9 cellular contexts compared by ENCODE assay signal in the genomic region with DNA sequence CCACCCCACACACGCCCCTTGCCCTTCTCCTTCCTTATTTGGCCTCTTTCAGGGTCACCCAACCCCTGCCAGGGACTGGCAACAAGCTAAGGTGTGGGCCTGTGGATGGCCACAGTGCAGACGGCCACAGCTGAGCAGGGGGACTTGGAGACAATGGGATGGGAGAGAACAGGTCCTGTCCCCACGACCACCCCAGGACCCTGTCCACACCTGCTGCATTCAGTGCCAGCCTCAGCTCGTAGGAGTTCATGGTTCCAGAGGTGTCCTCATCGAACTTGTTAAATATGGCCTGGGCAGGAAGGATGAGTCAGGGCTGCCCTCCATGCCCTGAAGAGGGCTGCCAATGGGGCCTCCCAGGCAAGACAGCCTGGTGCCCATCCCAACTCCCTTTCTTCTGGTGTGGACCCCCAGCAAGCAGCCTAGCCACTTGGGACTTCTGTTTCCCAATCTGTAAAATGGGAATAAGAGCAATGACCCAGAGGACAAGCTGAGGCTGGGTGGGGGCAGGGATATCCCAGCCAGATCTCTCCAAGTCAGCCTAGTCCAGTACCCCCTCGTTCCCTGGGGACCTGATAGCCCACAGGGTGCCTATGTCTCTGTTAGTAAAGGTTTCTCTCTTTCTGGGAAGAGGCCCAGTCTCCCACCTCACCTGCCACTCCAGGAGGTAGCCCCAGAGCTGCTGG. TPM values are rescaled to one million over a fixed set of nuclear protein-coding genes. Genes with fewer than 3 reads are reported as not detected.
A peak's percentile ranks its signal among the peaks of the same experiment; 100 is the strongest.
DNase-seq lines count a peak whose midpoint lies in the region; ATAC-seq, FAIRE-seq and TF ChIP-seq lines count a peak whose summit lies in the region.
"Had no signal": no experiment of that assay in that cellular context is flagged by ENCODE, and none has a peak within 500 bp of the region (broad histone marks: within the 10 kb centered on the region; RNA-seq: fewer than 3 reads in every experiment).

No MANE protein-coding gene starts in this region.

- no peak overlapping the region for H3K9ac ChIP-seq in HepG2 (ENCODE audit: insufficient read depth, low read depth, low read length)

- peak; percentile 33 for ATAC-seq in activated T-helper 17 cell treated with anti-CD3 and anti-CD28 coated beads, Interleukin-2, amount 50 U/mL, for 72 hours (replicated peaks)
- peak; percentile 1; the same call in 1 of the 3 replicates for ATAC-seq in HepG2
- no peak for ATAC-seq in GM19328 (IDR thresholded peaks at IDR 0.05; ENCODE audit: unreplicated experiment)

- WGBS in HepG2 (ENCODE audit: low lambda C conversion rate): 83% methylated on average over 4 of the region's 6 CpGs

- POLR2A ChIA-PET in HepG2 (lab: Yijun Ruan, JAX): interaction anchor here (0.5 to 2.0 kb wide), 7 partner anchors 32 to 144 kb away, joined by 3 to 10 read pairs (median 3); a partner anchor contains a TSS

- BruUV-seq in HepG2 (replicated peaks; lab: Mats Ljungman, UMichigan): no TSS peak

- H3K27me3 Mint-ChIP-seq in T-helper 2 cell treated with Interferon-gamma antibody and Interleukin-4, amounts not matched to agents 5 μg/mL and 100 μg/mL, for 36 hours (ENCODE audit: low read depth): peaks cover 5% of the 10 kb centered on the region
- H3K27me3 Mint-ChIP-seq in activated T-helper 17 cell treated with anti-CD3 and anti-CD28 coated beads, Interleukin-2, amount 50 U/mL, for 72 hours: no peaks in the 10 kb centered on the region
- peaks cover 10% of the 10 kb centered on the region for H3K27me3 Mint-ChIP-seq in type B pancreatic cell

- H3K27ac Mint-ChIP-seq in T-helper 2 cell treated with Interferon-gamma antibody and Interleukin-4, amounts not matched to agents 5 μg/mL and 100 μg/mL, for 36 hours: peak overlapping the region; percentile 86
- H3K27ac Mint-ChIP-seq in activated T-helper 17 cell treated with anti-CD3 and anti-CD28 coated beads, Interleukin-2, amount 50 U/mL, for 72 hours: peak overlapping the region; percentile 88
- peak overlapping the region; percentile 88 for H3K27ac Mint-ChIP-seq in type B pancreatic cell

- H3K4me1 Mint-ChIP-seq in T-helper 2 cell treated with Interferon-gamma antibody and Interleukin-4, amounts not matched to agents 5 μg/mL and 100 μg/mL, for 36 hours (ENCODE audit: low read depth): peaks cover 31% of the 10 kb centered on the region
- peaks cover 24% of the 10 kb centered on the region for H3K4me1 Mint-ChIP-seq in activated T-helper 17 cell treated with anti-CD3 and anti-CD28 coated beads, Interleukin-2, amount 50 U/mL, for 72 hours
- H3K4me1 Mint-ChIP-seq in type B pancreatic cell (ENCODE audit: unreplicated experiment): peaks cover 11% of the 10 kb centered on the region

- no peak for DNase-seq in T-helper 2 cell treated with Interferon-gamma antibody and Interleukin-4, amounts not matched to agents 5 μg/mL and 100 μg/mL, for 36 hours (ENCODE audit: low spot score)
- DNase-seq in T-helper 2 cell (no peak), HepG2 (ENCODE audit: low spot score) (no peak), type B pancreatic cell (ENCODE audit: extremely low spot score, unreplicated experiment) (no peak), NCI-H1930 (lab: John Stamatoyannopoulos, UW) (no peak), SHP77 treated with DMSO at 0.1 percent for 48 hours (lab: John Stamatoyannopoulos, UW) (no peak)

- no peaks in the 10 kb centered on the region for H4K20me1 ChIP-seq in HepG2 (ENCODE audit: insufficient read depth, low read length)

- peaks cover 31% of the 10 kb centered on the region for H3K36me3 Mint-ChIP-seq in T-helper 2 cell treated with Interferon-gamma antibody and Interleukin-4, amounts not matched to agents 5 μg/mL and 100 μg/mL, for 36 hours (ENCODE audit: low read depth)
- peaks cover 44% of the 10 kb centered on the region for H3K36me3 Mint-ChIP-seq in activated T-helper 17 cell treated with anti-CD3 and anti-CD28 coated beads, Interleukin-2, amount 50 U/mL, for 72 hours (ENCODE audit: low read depth)
- H3K36me3 Mint-ChIP-seq in type B pancreatic cell: peaks cover 9% of the 10 kb centered on the region

- H3K9me3 Mint-ChIP-seq in T-helper 2 cell treated with Interferon-gamma antibody and Interleukin-4, amounts not matched to agents 5 μg/mL and 100 μg/mL, for 36 hours: no peaks in the 10 kb centered on the region
- no peaks in the 10 kb centered on the region for H3K9me3 Mint-ChIP-seq in activated T-helper 17 cell treated with anti-CD3 and anti-CD28 coated beads, Interleukin-2, amount 50 U/mL, for 72 hours
- no peaks in the 10 kb centered on the region for H3K9me3 Mint-ChIP-seq in type B pancreatic cell

- TF ChIP-seq CTCF in HepG2 (CRISPR knock-in tag; IDR thresholded peaks at IDR 0.05): no peak
- no peak for TF ChIP-seq CTCF in type B pancreatic cell (conservative IDR thresholded peaks at IDR 0.05)

- intact Hi-C loops in HepG2 (cut with micrococcal nuclease; ENCODE audit: unreplicated experiment): loop anchor here (5.0 kb wide), 2 partner anchors 99 to 199 kb away; a partner anchor contains a TSS

- H2AFZ ChIP-seq in HepG2 (ENCODE audit: low read length): no peak overlapping the region

- H3K27ac ChIP-seq in HepG2 (ENCODE audit: extremely low read length, insufficient read depth, low read length): no peak overlapping the region

- peak in 1 of 2 experiments; percentile 48; a peak in 2 of 4 replicates for TF ChIP-seq POLR2A in HepG2 (IDR thresholded peaks at IDR 0.05; ENCODE audit: insufficient read depth in 1 of 2, low read depth in 2 of 2, low read length in 2 of 2)

- FAIRE-seq in HepG2 (lab: Jason Lieb, UNC): no peak

- TF ChIP-seq EP300 in HepG2 (IDR thresholded peaks at IDR 0.05; ENCODE audit: low read depth in 2 of 2, low read length in 2 of 2) (no peak), HepG2 (CRISPR knock-in tag; IDR thresholded peaks at IDR 0.05; ENCODE audit: borderline replicate concordance) (no peak)

- in situ Hi-C loops in HepG2 (cut with HindIII; ENCODE audit: extremely low pct_ligation_motif_present, low pct_unique_long_range_greater_than_20kb): loop anchor here (25.0 kb wide), 1 partner anchor 179 kb away; a partner anchor contains a TSS

- peak overlapping the region; percentile 77 for H3K4me3 Mint-ChIP-seq in T-helper 2 cell treated with Interferon-gamma antibody and Interleukin-4, amounts not matched to agents 5 μg/mL and 100 μg/mL, for 36 hours
- H3K4me3 Mint-ChIP-seq in activated T-helper 17 cell treated with anti-CD3 and anti-CD28 coated beads, Interleukin-2, amount 50 U/mL, for 72 hours: peak overlapping the region; percentile 80
- H3K4me3 Mint-ChIP-seq in type B pancreatic cell: no peak overlapping the region

- no peaks in the 10 kb centered on the region for H3K9me3 ChIP-seq in HepG2 (ENCODE audit: low read length)

- H3K27me3 ChIP-seq in HepG2 (ENCODE audit: control insufficient read depth in 1 of 2, insufficient read depth in 2 of 2, low read length in 2 of 2): no peaks in the 10 kb centered on the region

- peaks cover 6 to 12% of the 10 kb centered on the region in 2 experiments; a peak in 3 of 5 replicates for H3K36me3 ChIP-seq in HepG2 (replicated peaks in 1 of 2; ENCODE audit: control insufficient read depth in 1 of 2, insufficient read depth in 2 of 2, low read length in 2 of 2)

- CTCF ChIA-PET in HepG2 (lab: Yijun Ruan, JAX; ENCODE audit: low intra/inter-chr PET ratio, low total read pairs): no interaction called here

- TF ChIP-seq RAD21 in HepG2 (CRISPR knock-in tag; IDR thresholded peaks at IDR 0.05): no peak

- H3K4me3 ChIP-seq in HepG2 (replicated peaks in 1 of 3; ENCODE audit: insufficient read depth in 1 of 3, low read depth in 2 of 3, low read length in 3 of 3): no peak overlapping the region

- no peak overlapping the region for H3K4me2 ChIP-seq in HepG2 (ENCODE audit: low read depth, low read length)

- H3K4me1 ChIP-seq in HepG2 (ENCODE audit: insufficient read depth, low read length): peaks cover 42% of the 10 kb centered on the region

- no peaks in the 10 kb centered on the region for H3K79me2 ChIP-seq in HepG2 (ENCODE audit: insufficient read depth, low read length)

RNA-seq across cellular contexts. Expression of a gene that starts 10.6 kb away (rescaled TPM):
- total RNA-seq in activated T-helper 17 cell treated with anti-CD3 and anti-CD28 coated beads, Interleukin-2, amount 50 U/mL, for 72 hours: 10 to 100 TPM in 1 of 2 donors, 1 to 10 TPM in 1; 3.8 to 75.3 TPM
- 0.62 and 1.6 TPM in 2 replicates for total RNA-seq in HepG2 (2016; rRNA removed; fragmentation: Illumina TruSeq; extraction: Trizol)
- total RNA-seq in HepG2 (2016; cell fraction: cytosol; rRNA removed; fragmentation: Illumina TruSeq; extraction: Trizol; ENCODE audit: low read depth): 1.0 and 1.2 TPM in 2 replicates
- total RNA-seq in HepG2 (2016; cell fraction: insoluble cytoplasmic fraction; rRNA removed; fragmentation: Illumina TruSeq; extraction: Trizol): 0.30 and 1.3 TPM in 2 replicates
- 0.49 and 0.59 TPM in 2 replicates for total RNA-seq in HepG2 (2016; cell fraction: membrane; rRNA removed; fragmentation: Illumina TruSeq; extraction: Trizol)
- 2.3 and 2.9 TPM in 2 replicates for total RNA-seq in HepG2 (2016; cell fraction: nucleus; rRNA removed; fragmentation: Illumina TruSeq; extraction: Trizol)
- 13.6 and 20.4 TPM in 2 replicates for polyA plus RNA-seq in HepG2 (2011; rRNA removed)
- 3.4 and 3.8 TPM in 2 replicates for polyA plus RNA-seq in HepG2 (2011; cell fraction: cytosol; rRNA removed)
- polyA plus RNA-seq in HepG2 (2011; cell fraction: nucleus; rRNA removed): 230 and 249 TPM in 2 replicates
- 8.4 and 11.4 TPM in 2 replicates for polyA plus RNA-seq in HepG2 (2012)
- 0.35 and 0.73 TPM in 2 replicates for polyA plus RNA-seq in HepG2 (2016; cell fraction: cytosol; fragmentation: Illumina TruSeq; extraction: Trizol; ENCODE audit: low read depth)
- polyA plus RNA-seq in HepG2 (2016; cell fraction: insoluble cytoplasmic fraction; fragmentation: Illumina TruSeq; extraction: Trizol; ENCODE audit: low read depth): 0.66 and 0.96 TPM in 2 replicates
- polyA plus RNA-seq in HepG2 (2016; cell fraction: membrane; fragmentation: Illumina TruSeq; extraction: Trizol; ENCODE audit: low read depth): 0.66 and 0.81 TPM in 2 replicates
- 16.2 and 18.9 TPM in 2 replicates for polyA plus RNA-seq in HepG2 (2016; cell fraction: nucleus; fragmentation: Illumina TruSeq; extraction: Trizol; ENCODE audit: insufficient read depth, low read depth)
- 4.4 TPM in 1 of 2 replicates, not detected in the other for polyA minus RNA-seq in HepG2 (2011; rRNA and poly(A)+ RNA removed; ENCODE audit: low replicate concordance)
- polyA minus RNA-seq in HepG2 (2011; cell fraction: cytosol; rRNA and poly(A)+ RNA removed): 0.69 and 2.0 TPM in 2 replicates
- polyA minus RNA-seq in HepG2 (2011; cell fraction: nucleus; rRNA and poly(A)+ RNA removed): 10.0 and 11.6 TPM in 2 replicates
- 3.0 and 4.5 TPM in 2 replicates for total RNA-seq in type B pancreatic cell (ENCODE audit: low replicate concordance)
- total RNA-seq: myocyte had no signal

RNA-seq across cellular contexts. Expression of a gene that starts 39.7 kb away (rescaled TPM):
- total RNA-seq in activated T-helper 17 cell treated with anti-CD3 and anti-CD28 coated beads, Interleukin-2, amount 50 U/mL, for 72 hours: not detected
- not detected in 2 replicates for total RNA-seq in HepG2 (2016; rRNA removed; fragmentation: Illumina TruSeq; extraction: Trizol)
- total RNA-seq in HepG2 (2016; cell fraction: cytosol; rRNA removed; fragmentation: Illumina TruSeq; extraction: Trizol; ENCODE audit: low read depth): not detected in 2 replicates
- not detected in 2 replicates for total RNA-seq in HepG2 (2016; cell fraction: insoluble cytoplasmic fraction; rRNA removed; fragmentation: Illumina TruSeq; extraction: Trizol)
- total RNA-seq in HepG2 (2016; cell fraction: membrane; rRNA removed; fragmentation: Illumina TruSeq; extraction: Trizol): 0.93 TPM in 1 of 2 replicates, not detected in the other
- total RNA-seq in HepG2 (2016; cell fraction: nucleus; rRNA removed; fragmentation: Illumina TruSeq; extraction: Trizol): not detected in 2 replicates
- polyA plus RNA-seq in HepG2 (2011; rRNA removed): 0.73 and 0.85 TPM in 2 replicates
- polyA plus RNA-seq in HepG2 (2011; cell fraction: cytosol; rRNA removed): 1.6 and 1.9 TPM in 2 replicates
- 1.7 and 2.4 TPM in 2 replicates for polyA plus RNA-seq in HepG2 (2011; cell fraction: nucleus; rRNA removed)
- 0.35 TPM in 1 of 2 replicates, not detected in the other for polyA plus RNA-seq in HepG2 (2012)
- polyA plus RNA-seq in HepG2 (2016; cell fraction: cytosol; fragmentation: Illumina TruSeq; extraction: Trizol; ENCODE audit: low read depth): not detected in 2 replicates
- not detected in 2 replicates for polyA plus RNA-seq in HepG2 (2016; cell fraction: insoluble cytoplasmic fraction; fragmentation: Illumina TruSeq; extraction: Trizol; ENCODE audit: low read depth)
- polyA plus RNA-seq in HepG2 (2016; cell fraction: membrane; fragmentation: Illumina TruSeq; extraction: Trizol; ENCODE audit: low read depth): 0.63 TPM in 1 of 2 replicates, not detected in the other
- not detected in 2 replicates for polyA plus RNA-seq in HepG2 (2016; cell fraction: nucleus; fragmentation: Illumina TruSeq; extraction: Trizol; ENCODE audit: insufficient read depth, low read depth)
- 0.58 TPM in 1 of 2 replicates, not detected in the other for polyA minus RNA-seq in HepG2 (2011; rRNA and poly(A)+ RNA removed; ENCODE audit: low replicate concordance)
- polyA minus RNA-seq in HepG2 (2011; cell fraction: cytosol; rRNA and poly(A)+ RNA removed): not detected in 2 replicates
- polyA minus RNA-seq in HepG2 (2011; cell fraction: nucleus; rRNA and poly(A)+ RNA removed): 0.99 TPM in 1 of 2 replicates, not detected in the other
- total RNA-seq in type B pancreatic cell (ENCODE audit: low replicate concordance): 1.8 and 1.9 TPM in 2 replicates
- total RNA-seq: myocyte had no signal

RNA-seq across cellular contexts. Expression of a gene that starts 55.4 kb away (rescaled TPM):
- not detected for total RNA-seq in activated T-helper 17 cell treated with anti-CD3 and anti-CD28 coated beads, Interleukin-2, amount 50 U/mL, for 72 hours
- total RNA-seq in HepG2 (2016; rRNA removed; fragmentation: Illumina TruSeq; extraction: Trizol) (0.73 and 1.7 TPM in 2 replicates), type B pancreatic cell (ENCODE audit: low replicate concordance) (not detected in 2 replicates)
- total RNA-seq in HepG2 (2016; cell fraction: cytosol; rRNA removed; fragmentation: Illumina TruSeq; extraction: Trizol; ENCODE audit: low read depth): not detected in 2 replicates
- total RNA-seq in HepG2 (2016; cell fraction: insoluble cytoplasmic fraction; rRNA removed; fragmentation: Illumina TruSeq; extraction: Trizol): 0.80 and 2.9 TPM in 2 replicates
- total RNA-seq in HepG2 (2016; cell fraction: membrane; rRNA removed; fragmentation: Illumina TruSeq; extraction: Trizol): 0.77 TPM in 1 of 2 replicates, not detected in the other
- not detected in 2 replicates for total RNA-seq in HepG2 (2016; cell fraction: nucleus; rRNA removed; fragmentation: Illumina TruSeq; extraction: Trizol)
- polyA plus RNA-seq in HepG2 (2011; rRNA removed): 2.1 and 4.0 TPM in 2 replicates
- polyA plus RNA-seq in HepG2 (2011; cell fraction: cytosol; rRNA removed): 4.6 and 7.7 TPM in 2 replicates
- polyA plus RNA-seq in HepG2 (2011; cell fraction: nucleus; rRNA removed): 2.3 and 3.2 TPM in 2 replicates
- 1.6 and 3.8 TPM in 2 replicates for polyA plus RNA-seq in HepG2 (2012)
- polyA plus RNA-seq in HepG2 (2016; cell fraction: cytosol; fragmentation: Illumina TruSeq; extraction: Trizol; ENCODE audit: low read depth): 0.27 and 0.35 TPM in 2 replicates
- polyA plus RNA-seq in HepG2 (2016; cell fraction: insoluble cytoplasmic fraction; fragmentation: Illumina TruSeq; extraction: Trizol; ENCODE audit: low read depth): 1.1 and 1.9 TPM in 2 replicates
- 0.50 TPM in 1 of 2 replicates, not detected in the other for polyA plus RNA-seq in HepG2 (2016; cell fraction: membrane; fragmentation: Illumina TruSeq; extraction: Trizol; ENCODE audit: low read depth)
- polyA plus RNA-seq in HepG2 (2016; cell fraction: nucleus; fragmentation: Illumina TruSeq; extraction: Trizol; ENCODE audit: insufficient read depth, low read depth): 2.2 TPM in 1 of 2 replicates, not detected in the other
- 0.37 TPM in 1 of 2 replicates, not detected in the other for polyA minus RNA-seq in HepG2 (2011; rRNA and poly(A)+ RNA removed; ENCODE audit: low replicate concordance)
- 2.1 TPM in 1 of 2 replicates, not detected in the other for polyA minus RNA-seq in HepG2 (2011; cell fraction: cytosol; rRNA and poly(A)+ RNA removed)
- not detected in 2 replicates for polyA minus RNA-seq in HepG2 (2011; cell fraction: nucleus; rRNA and poly(A)+ RNA removed)
- total RNA-seq: myocyte had no signal
